Comparison of ENCODE assay signal across 20 cellular contexts in the genomic region with DNA sequence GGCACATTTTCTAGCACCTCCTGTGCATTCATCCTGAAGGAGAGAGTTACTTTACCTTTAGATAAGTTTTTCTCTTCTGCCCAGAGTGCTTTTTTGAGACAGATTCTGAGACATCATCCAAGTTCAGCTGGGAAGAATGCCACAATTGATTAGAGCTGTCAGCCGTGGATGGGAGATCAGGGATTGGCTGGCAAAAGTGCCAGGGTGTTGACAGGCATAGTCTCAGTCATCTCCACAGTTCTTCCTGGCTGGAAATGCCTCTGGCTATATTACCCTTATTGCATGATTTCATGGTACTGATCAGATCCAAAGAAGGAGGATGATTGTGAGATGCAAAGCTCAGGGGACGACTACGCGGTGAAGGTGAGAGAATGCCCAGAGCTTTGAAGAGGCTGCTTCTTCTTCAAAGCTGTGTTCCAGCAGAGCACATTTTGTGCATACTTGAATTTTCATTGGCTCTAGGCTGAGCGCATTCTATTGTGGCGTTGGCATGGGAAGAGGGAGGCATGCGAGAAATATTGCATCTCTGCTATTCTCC.
A peak's percentile ranks its signal among the peaks of the same experiment; 100 is the strongest.
DNase-seq lines count a peak whose midpoint lies in the region; ATAC-seq, FAIRE-seq and TF ChIP-seq lines count a peak whose summit lies in the region.
"Had no signal": no experiment of that assay in that cellular context is flagged by ENCODE, and none has a peak within 500 bp of the region (broad histone marks: within the 10 kb centered on the region; RNA-seq: fewer than 3 reads in every experiment).

No MANE protein-coding gene starts in this region.

- H3K36me3 Mint-ChIP-seq in activated CD4-positive, alpha-beta T cell treated with anti-CD3 and anti-CD28 coated beads, Interleukin-2, amount 10 ng/mL, durations not matched to agents 24 days and 14 days (ENCODE audit: low read depth): no peaks in the 10 kb centered on the region
- H3K36me3 Mint-ChIP-seq: CD14-positive monocyte had no signal

- no peaks in the 10 kb centered on the region for H3K27me3 Mint-ChIP-seq in activated CD4-positive, alpha-beta T cell treated with anti-CD3 and anti-CD28 coated beads, Interleukin-2, amount 10 ng/mL, durations not matched to agents 24 days and 14 days

- no peaks in the 10 kb centered on the region for H3K9me3 Mint-ChIP-seq in activated CD4-positive, alpha-beta T cell treated with anti-CD3 and anti-CD28 coated beads, Interleukin-2, amount 10 ng/mL, durations not matched to agents 24 days and 14 days
- H3K9me3 Mint-ChIP-seq: HFFc6 had no signal

- no peaks in the 10 kb centered on the region for H3K4me1 Mint-ChIP-seq in activated CD4-positive, alpha-beta T cell treated with anti-CD3 and anti-CD28 coated beads, Interleukin-2, amount 10 ng/mL, durations not matched to agents 24 days and 14 days
- H3K4me1 Mint-ChIP-seq: CD14-positive monocyte had no signal

- 96% methylated on average over 7 of the region's 7 CpGs for WGBS in esophagus muscularis mucosa
- WGBS in gastroesophageal sphincter (ENCODE audit: low coverage in 1 of 2), 2 donors: 78 to 85% methylated on average over 4 to 7 of the region's 7 CpGs

- H3K27ac ChIP-seq in ascending aorta (peak overlapping the region; percentile 68 to 81), esophagus muscularis mucosa (replicated peaks in 1 of 4) (no peak overlapping the region), tibial artery (peak overlapping the region; percentile 64 to 75), gastroesophageal sphincter (no peak overlapping the region)

- no peak for ATAC-seq in gastroesophageal sphincter
- ATAC-seq: K562, PC-3 had no signal

- DNase-seq in NCI-H128 (lab: John Stamatoyannopoulos, UW; ENCODE audit: unreplicated experiment) (peak; percentile 49), ascending aorta (ENCODE audit: low spot score in 2 of 2) (no peak), esophagus muscularis mucosa (ENCODE audit: extremely low spot score) (peak; percentile 91), tibial artery (no peak), frontal cortex (ENCODE audit: low spot score in 2 of 2) (no peak)
- no peak for DNase-seq in activated CD4-positive, alpha-beta T cell treated with anti-CD3 and anti-CD28 coated beads, Interleukin-2, amount 10 ng/mL, durations not matched to agents 24 days and 14 days
- DNase-seq: ACHN, AML-193, DND-41, H7, HFFc6, NCI-H1105 treated with DMSO at 0.1 percent for 48 hours, NCI-H1694 treated with DMSO at 0.1 percent for 48 hours, NCI-H510A treated with DMSO at 0.1 percent for 48 hours, PC-3, RPMI8226, SIG-M5 had no signal

- H3K27ac Mint-ChIP-seq in activated CD4-positive, alpha-beta T cell treated with anti-CD3 and anti-CD28 coated beads, Interleukin-2, amount 10 ng/mL, durations not matched to agents 24 days and 14 days: no peak overlapping the region
- H3K27ac Mint-ChIP-seq: CD14-positive monocyte, HFFc6 had no signal

- intact Hi-C loops in ascending aorta (cut with DNase I) (loop anchor here (2.0 to 5.0 kb wide), 3 partner anchors 56 to 330 kb away; no protein-coding TSS in a partner anchor), esophagus muscularis mucosa (cut with DNase I) (no loop called here), tibial artery (cut with DNase I; ENCODE audit: low total_unique reads) (no loop called here)
- intact Hi-C loops in activated CD4-positive, alpha-beta T cell treated with anti-CD3 and anti-CD28 coated beads, Interleukin-2, amount 10 ng/mL, durations not matched to agents 24 days and 14 days (cut with micrococcal nuclease): no loop called here

- peaks cover 0 to 37% of the 10 kb centered on the region in 2 donors for H3K4me1 ChIP-seq in ascending aorta
- H3K4me1 ChIP-seq in esophagus muscularis mucosa: peaks cover 0 to 19% (median 12%) of the 10 kb centered on the region in 4 donors
- H3K4me1 ChIP-seq in tibial artery: peaks cover 0 to 62% (median 45%) of the 10 kb centered on the region in 4 donors
- no peaks in the 10 kb centered on the region for H3K4me1 ChIP-seq in gastroesophageal sphincter

- no peaks in the 10 kb centered on the region for H3K27me3 ChIP-seq in ascending aorta
- no peaks in the 10 kb centered on the region for H3K27me3 ChIP-seq in esophagus muscularis mucosa
- H3K27me3 ChIP-seq in tibial artery: no peaks in the 10 kb centered on the region
- no peaks in the 10 kb centered on the region for H3K27me3 ChIP-seq in gastroesophageal sphincter

- TF ChIP-seq EP300 in esophagus muscularis mucosa (IDR thresholded peaks at IDR 0.05) (no peak), gastroesophageal sphincter (IDR thresholded peaks at IDR 0.05) (no peak)

- TF ChIP-seq CTCF in ascending aorta (IDR thresholded peaks at IDR 0.05): no peak
- no peak for TF ChIP-seq CTCF in esophagus muscularis mucosa (IDR thresholded peaks at IDR 0.05)
- no peak for TF ChIP-seq CTCF in tibial artery (IDR thresholded peaks at IDR 0.05)
- TF ChIP-seq CTCF in gastroesophageal sphincter (IDR thresholded peaks at IDR 0.05): no peak

- no peak overlapping the region for H3K4me3 Mint-ChIP-seq in activated CD4-positive, alpha-beta T cell treated with anti-CD3 and anti-CD28 coated beads, Interleukin-2, amount 10 ng/mL, durations not matched to agents 24 days and 14 days
- H3K4me3 Mint-ChIP-seq: CD14-positive monocyte, HFFc6 had no signal

- H3K36me3 ChIP-seq in ascending aorta: no peaks in the 10 kb centered on the region
- no peaks in the 10 kb centered on the region for H3K36me3 ChIP-seq in esophagus muscularis mucosa
- H3K36me3 ChIP-seq in tibial artery: no peaks in the 10 kb centered on the region
- H3K36me3 ChIP-seq in gastroesophageal sphincter: no peaks in the 10 kb centered on the region

- H3K9me3 ChIP-seq in ascending aorta (no peaks in the 10 kb centered on the region), esophagus muscularis mucosa (no peaks in the 10 kb centered on the region), tibial artery (no peaks in the 10 kb centered on the region), gastroesophageal sphincter (no peaks in the 10 kb centered on the region)

- no peak for TF ChIP-seq POLR2A in esophagus muscularis mucosa (IDR thresholded peaks at IDR 0.05; ENCODE audit: low read depth)
- no peak for TF ChIP-seq POLR2A in gastroesophageal sphincter (IDR thresholded peaks at IDR 0.05)

- H3K4me3 ChIP-seq in ascending aorta (no peak overlapping the region), esophagus muscularis mucosa (no peak overlapping the region), tibial artery (no peak overlapping the region), gastroesophageal sphincter (no peak overlapping the region)
- H3K4me3 ChIP-seq: K562 had no signal

- FAIRE-seq in frontal cortex (lab: Jason Lieb, UNC): no peak
- FAIRE-seq: K562 had no signal

Comparison
In these comparisons a context has a peak if more than half of its experiments do, and no peak if none do; other contexts are left out.
1. DNase-seq: peak in NCI-H128 (single experiment) and esophagus muscularis mucosa (single experiment); none in ascending aorta (0 of 2), tibial artery (0 of 2), activated CD4-positive, alpha-beta T cell treated with anti-CD3 and anti-CD28 coated beads, Interleukin-2, amount 10 ng/mL, durations not matched to agents 24 days and 14 days (single experiment) and frontal cortex (0 of 2).
2. H3K27ac ChIP-seq: peak in ascending aorta (2 of 2) and tibial artery (2 of 2); none in esophagus muscularis mucosa (0 of 4) and gastroesophageal sphincter (0 of 4).